8 cellular contexts compared by ENCODE assay signal in genomic region chr17:7217113-7217987, GRCh38. TPM values are rescaled to one million over a fixed set of nuclear protein-coding genes. Genes with fewer than 3 reads are reported as not detected.
DNase-seq lines count a peak whose midpoint lies in the region; TF ChIP-seq lines count a peak whose summit lies in the region.

No MANE protein-coding gene starts in this region.

- H3K4me1 ChIP-seq in adipocyte (ENCODE audit: control insufficient read depth, insufficient read depth, low read length) (peaks cover 59% of the 10 kb centered on the region), left ventricle myocardium inferior (peaks cover 85% of the 10 kb centered on the region)

- H3K27me3 ChIP-seq in adipocyte (replicated peaks; ENCODE audit: control insufficient read depth, insufficient read depth, low read length) (no peaks in the 10 kb centered on the region), left ventricle myocardium inferior (ENCODE audit: low read depth) (no peaks in the 10 kb centered on the region)

- peak overlapping the region; percentile 84 for H3K9ac ChIP-seq in adipocyte (ENCODE audit: low read length)

- TF ChIP-seq CTCF in left ventricle myocardium inferior (IDR thresholded peaks at IDR 0.05; ENCODE audit: borderline replicate concordance) = no peak

- H3K27ac ChIP-seq in left ventricle myocardium inferior (replicated peaks) = peak overlapping the region; percentile 98

- intact Hi-C loops in left ventricle myocardium inferior (cut with micrococcal nuclease) = no loop called here

- H3K36me3 ChIP-seq in adipocyte (ENCODE audit: control insufficient read depth, insufficient read depth, low read length, severe bottlenecking) (peaks cover 8% of the 10 kb centered on the region), left ventricle myocardium inferior (peaks cover 18% of the 10 kb centered on the region)

- H3K9me3 ChIP-seq in adipocyte (ENCODE audit: control insufficient read depth, low read length) (no peaks in the 10 kb centered on the region), left ventricle myocardium inferior (replicated peaks) (no peaks in the 10 kb centered on the region)

- H3K4me3 ChIP-seq in adipocyte (ENCODE audit: low read length) (peak overlapping the region; percentile 79), left ventricle myocardium inferior (peak overlapping the region; percentile 81), skeletal muscle cell (ENCODE audit: low read depth, low read length) (peak overlapping the region; percentile 73)

- DNase-seq in DMS53 (lab: John Stamatoyannopoulos, UW) = peak; percentile 74
- no peak for DNase-seq in DMS53 treated with DMSO at 0.1 percent for 48 hours (lab: John Stamatoyannopoulos, UW; ENCODE audit: unreplicated experiment)
- DNase-seq in NCI-H1694 (lab: John Stamatoyannopoulos, UW) = peak; percentile 57
- peak; percentile 83 for DNase-seq in adipocyte (ENCODE audit: low read depth)
- DNase-seq in left ventricle myocardium inferior = peak; percentile 60
- no peak for DNase-seq in skeletal muscle cell (ENCODE audit: low read depth)
- DNase-seq in OCI-M2 (lab: John Stamatoyannopoulos, UW; ENCODE audit: unreplicated experiment) = no peak
- DNase-seq in H4 (ENCODE audit: low spot score) = no peak

RNA-seq across cellular contexts. Expression of gene DLG4, which starts 2.3 kb away (rescaled TPM):
- 14.0 TPM for total RNA-seq in left ventricle myocardium inferior
- total RNA-seq in H4 (2014; rRNA removed; shearing (Covaris generic)) = 2.3 and 3.9 TPM in 2 replicates

RNA-seq across cellular contexts. Expression of gene ACADVL, which starts 2.4 kb away (rescaled TPM):
- total RNA-seq in left ventricle myocardium inferior = 1,845 TPM
- total RNA-seq in H4 (2014; rRNA removed; shearing (Covaris generic)) = 118 and 161 TPM in 2 replicates

RNA-seq across cellular contexts. Expression of gene DVL2, which starts 17.0 kb away (rescaled TPM):
- 19.8 TPM for total RNA-seq in left ventricle myocardium inferior
- total RNA-seq in H4 (2014; rRNA removed; shearing (Covaris generic)) = 24.8 and 36.1 TPM in 2 replicates

RNA-seq across cellular contexts. Expression of gene PHF23, which starts 21.9 kb away (rescaled TPM):
- 22.0 TPM for total RNA-seq in left ventricle myocardium inferior
- 37.5 and 45.3 TPM in 2 replicates for total RNA-seq in H4 (2014; rRNA removed; shearing (Covaris generic))

RNA-seq across cellular contexts. Expression of gene GABARAP, which starts 24.9 kb away (rescaled TPM):
- 394 TPM for total RNA-seq in left ventricle myocardium inferior
- 396 and 471 TPM in 2 replicates for total RNA-seq in H4 (2014; rRNA removed; shearing (Covaris generic))

Comparison
In these comparisons a context has a peak if more than half of its experiments do, and no peak if none do; other contexts are left out.
1. DNase-seq: peak in DMS53 (single experiment), NCI-H1694 (single experiment), adipocyte (single experiment) and left ventricle myocardium inferior (single experiment); none in DMS53 treated with DMSO at 0.1 percent for 48 hours (single experiment), skeletal muscle cell (single experiment), OCI-M2 (single experiment) and H4 (single experiment).
2. RNA of gene ACADVL, which starts 2.4 kb away (total RNA-seq): 1,845 TPM in left ventricle myocardium inferior (single experiment); 118 to 161 TPM in H4; every median in the first group is over 10 times any median in the second.
3. Peak in every context shown above with its lines, with median percentiles within 50 percentile points of each other: H3K4me3 ChIP-seq.